8 cellular contexts compared by ENCODE assay signal in genomic region chr19:1650627-1651009, GRCh38. TPM values are rescaled to one million over a fixed set of nuclear protein-coding genes. Genes with fewer than 3 reads are reported as not detected.
DNase-seq lines count a peak whose midpoint lies in the region; ATAC-seq and TF ChIP-seq lines count a peak whose summit lies in the region.

No MANE protein-coding gene starts in this region.

- peaks cover 3% of the 10 kb centered on the region; the same call in 1 of the 3 replicates for H3K9me3 Mint-ChIP-seq in GM23338

- peaks cover 7% of the 10 kb centered on the region; the same call in 1 of the 2 replicates for H3F3A ChIP-seq in GM23338 (replicated peaks; ENCODE audit: low read depth)

- TF ChIP-seq CTCF in GM23338 (conservative IDR thresholded peaks at IDR 0.05; ENCODE audit: low read depth in 2 of 2) = no peak; a peak in 1 of 4 replicates
- TF ChIP-seq CTCF in epithelial cell of proximal tubule (conservative IDR thresholded peaks at IDR 0.05; ENCODE audit: low read depth, low read length) = no peak
- no peak for TF ChIP-seq CTCF in sigmoid colon (IDR thresholded peaks at IDR 0.05)

- no peak for TF ChIP-seq POLR2A in sigmoid colon (IDR thresholded peaks at IDR 0.05)

- H3K27me3 Mint-ChIP-seq in GM23338 (ENCODE audit: insufficient read depth, low read depth, poor library complexity) = peaks cover 17% of the 10 kb centered on the region

- H2AFZ ChIP-seq in GM23338 = no peak overlapping the region

- peak; percentile 72 for DNase-seq in GM23338 (ENCODE audit: low spot score)
- DNase-seq in RKO (ENCODE audit: low spot score) = peak; percentile 31
- no peak for DNase-seq in epithelial cell of proximal tubule (ENCODE audit: low read depth)
- DNase-seq in sigmoid colon = no peak
- DNase-seq in Ammon's horn (ENCODE audit: low spot score) = no peak
- no peak for DNase-seq in NCI-H1436 treated with DMSO at 0.1 percent for 48 hours (lab: John Stamatoyannopoulos, UW)
- no peak for DNase-seq in ecto neural progenitor cell (ENCODE audit: low spot score)

- H3K27ac ChIP-seq in GM23338 (ENCODE audit: low read depth) = peak overlapping the region; percentile 93
- H3K27ac ChIP-seq in sigmoid colon = peak overlapping the region; percentile 60 to 99 (median 87)

- no peak for TF ChIP-seq EP300 in sigmoid colon (IDR thresholded peaks at IDR 0.05)

- H3K36me3 ChIP-seq in GM23338 (ENCODE audit: insufficient read depth) (peaks cover 13% of the 10 kb centered on the region; the same call in 1 of the 2 replicates), sigmoid colon (peaks cover 0 to 31% (median 5%) of the 10 kb centered on the region in 4 donors)

- 13 to 34% methylated on average over 13 of the region's 13 CpGs for WGBS in sigmoid colon, 2 donors

- no peaks in the 10 kb centered on the region for H3K27me3 ChIP-seq in GM23338 (ENCODE audit: insufficient read depth)
- H3K27me3 ChIP-seq in sigmoid colon = no peaks in the 10 kb centered on the region

- H3K4me3 ChIP-seq in GM23338 = peak overlapping the region; percentile 92
- peak overlapping the region; percentile 76 for H3K4me3 ChIP-seq in epithelial cell of proximal tubule (ENCODE audit: low read depth, low read length)
- peak overlapping the region; percentile 49 to 98 (median 97) for H3K4me3 ChIP-seq in sigmoid colon

- H4K20me1 ChIP-seq in GM23338 (replicated peaks; ENCODE audit: insufficient read depth) = peaks cover 4% of the 10 kb centered on the region; the same call in 1 of the 2 replicates

- intact Hi-C loops in sigmoid colon (cut with DNase I) = loop anchor here (1.0 kb wide), 1 partner anchor 44 kb away; no protein-coding TSS in a partner anchor

- H3K27ac Mint-ChIP-seq in GM23338 = peak overlapping the region; percentile 99

- peaks cover 55% of the 10 kb centered on the region for H3K79me2 ChIP-seq in GM23338 (replicated peaks; ENCODE audit: insufficient read depth)

- no peaks in the 10 kb centered on the region for H3K9me2 ChIP-seq in GM23338 (ENCODE audit: insufficient read depth)

- peak overlapping the region; percentile 97 for H3K4me3 Mint-ChIP-seq in GM23338

- peaks cover 42% of the 10 kb centered on the region for H3K36me3 Mint-ChIP-seq in GM23338 (ENCODE audit: low read depth)

- H3K4me2 ChIP-seq in GM23338 = peak overlapping the region; percentile 82

- ATAC-seq in GM23338 (peak; percentile 23), GM21737 (IDR thresholded peaks at IDR 0.05; ENCODE audit: unreplicated experiment) (no peak)

- no peaks in the 10 kb centered on the region for H3K9me3 ChIP-seq in sigmoid colon

- peaks cover 14% of the 10 kb centered on the region; the same call in 2 of the 3 replicates for H3K4me1 Mint-ChIP-seq in GM23338

- H3K4me1 ChIP-seq in GM23338 (ENCODE audit: insufficient read depth) (peaks cover 10% of the 10 kb centered on the region), sigmoid colon (peaks cover 0 to 24% (median 17%) of the 10 kb centered on the region in 4 donors)

TF ChIP-seq in GM23338, 12 proteins besides CTCF, POLR2A, EP300 and RAD21:
- no peak for TF ChIP-seq EZH2phosphoT487 (IDR thresholded peaks at IDR 0.05; ENCODE audit: unreplicated experiment)

RNA-seq across cellular contexts. Expression of gene TCF3, which starts 1.8 kb away (rescaled TPM):
- total RNA-seq in GM23338 (2014; rRNA removed; shearing (Covaris generic)) = 250 and 383 TPM in 2 replicates
- 166 and 186 TPM in 2 replicates for polyA plus RNA-seq in GM23338 (2016; fragmentation: Nextera tagmentation; extraction: Ambion mirVana)
- 180 and 197 TPM in 2 replicates for total RNA-seq in epithelial cell of proximal tubule
- total RNA-seq in sigmoid colon = 10 to 100 TPM; 29.6 to 50.2 (median 31.8) TPM
- 10 to 100 TPM; 18.6 to 66.9 (median 28.4) TPM for polyA plus RNA-seq in sigmoid colon

RNA-seq across cellular contexts. Expression of gene UQCR11, which starts 45.4 kb away (rescaled TPM):
- 35.3 and 46.4 TPM in 2 replicates for total RNA-seq in GM23338 (2014; rRNA removed; shearing (Covaris generic))
- polyA plus RNA-seq in GM23338 (2016; fragmentation: Nextera tagmentation; extraction: Ambion mirVana) = 413 and 414 TPM in 2 replicates
- 91.4 and 114 TPM in 2 replicates for total RNA-seq in epithelial cell of proximal tubule
- 100 to 1,000 TPM in 3 of 4 donors, 10 to 100 TPM in 1; 81.1 to 176 (median 122) TPM for total RNA-seq in sigmoid colon
- polyA plus RNA-seq in sigmoid colon = 100 to 1,000 TPM; 158 to 339 (median 330) TPM

RNA-seq across cellular contexts. Expression of gene MBD3, which starts 58.0 kb away (rescaled TPM):
- total RNA-seq in GM23338 (2014; rRNA removed; shearing (Covaris generic)) = 103 and 118 TPM in 2 replicates
- polyA plus RNA-seq in GM23338 (2016; fragmentation: Nextera tagmentation; extraction: Ambion mirVana) (27.6 and 28.5 TPM in 2 replicates), sigmoid colon (100 to 1,000 TPM in 1 of 3 donors, 10 to 100 TPM in 2; 26.1 to 105 (median 33.0) TPM)
- total RNA-seq in epithelial cell of proximal tubule (115 and 149 TPM in 2 replicates), sigmoid colon (10 to 100 TPM; 52.3 to 88.6 (median 71.3) TPM)

Comparison
In these comparisons a context has a peak if more than half of its experiments do, and no peak if none do; other contexts are left out.
1. DNase-seq: peak in GM23338 (single experiment) and RKO (single experiment); none in epithelial cell of proximal tubule (single experiment), sigmoid colon (single experiment), Ammon's horn (single experiment), NCI-H1436 treated with DMSO at 0.1 percent for 48 hours (single experiment) and ecto neural progenitor cell (single experiment).
2. Peak in every context shown above with its lines, with median percentiles within 50 percentile points of each other: H3K4me3 ChIP-seq.